In the genomic region with DNA sequence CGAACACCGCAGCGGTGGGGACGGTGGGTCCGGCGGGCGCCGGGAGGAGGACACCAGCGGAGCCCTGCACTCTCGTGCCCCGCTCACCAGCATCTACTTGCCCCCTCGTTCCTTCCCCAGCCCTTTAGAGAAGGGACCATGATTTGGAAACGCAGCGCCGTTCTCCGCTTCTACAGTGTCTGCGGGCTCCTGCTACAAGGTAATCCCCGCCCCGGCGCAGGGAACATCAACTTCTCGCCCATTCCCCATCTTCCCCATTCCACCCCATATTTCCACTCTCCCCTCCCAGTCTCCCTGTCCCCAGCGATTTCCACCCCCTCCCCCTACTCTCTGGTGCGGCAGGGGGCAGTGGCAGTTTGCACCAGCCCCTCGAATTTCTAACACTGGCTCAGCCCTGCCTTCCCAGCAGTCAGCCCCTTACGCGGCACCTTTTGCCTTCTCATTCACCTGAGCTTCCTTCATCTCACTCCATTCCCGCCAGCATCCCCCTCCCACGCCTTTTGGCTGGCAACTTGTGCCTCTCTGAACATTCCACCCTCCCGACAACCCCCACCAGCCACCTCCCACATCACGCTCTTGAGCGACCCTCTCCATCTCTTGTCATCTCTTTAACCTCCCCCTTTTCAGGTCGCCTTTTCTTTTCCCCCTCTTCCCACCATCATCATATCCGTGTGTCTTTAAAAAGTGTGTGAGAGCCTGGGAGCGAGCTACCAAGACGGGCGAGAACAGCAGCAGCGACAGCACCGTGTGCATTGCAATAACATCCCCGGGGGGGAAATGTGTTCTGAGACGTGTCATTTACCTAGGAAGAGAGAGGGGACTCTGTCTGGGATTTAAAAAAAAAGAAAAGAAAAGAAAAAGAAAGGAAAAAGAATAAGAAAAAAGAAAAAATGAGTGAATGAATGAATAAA, we compare ENCODE assay signal across 9 cellular contexts. TPM values are rescaled to one million over a fixed set of nuclear protein-coding genes. Genes with fewer than 3 reads are reported as not detected.
A peak's percentile ranks its signal among the peaks of the same experiment; 100 is the strongest.
DNase-seq lines count a peak whose midpoint lies in the region; ATAC-seq and TF ChIP-seq lines count a peak whose summit lies in the region.
"Had no signal": no experiment of that assay in that cellular context is flagged by ENCODE, and none has a peak within 500 bp of the region (broad histone marks: within the 10 kb centered on the region; RNA-seq: fewer than 3 reads in every experiment).

No MANE protein-coding gene starts in this region.

- H3K36me3 ChIP-seq in BE2C (no peaks in the 10 kb centered on the region), MM.1S (replicated peaks; ENCODE audit: insufficient read depth, low read length) (no peaks in the 10 kb centered on the region), colonic mucosa (no peaks in the 10 kb centered on the region)

- no peaks in the 10 kb centered on the region for H4K20me1 ChIP-seq in MM.1S (ENCODE audit: insufficient read depth, low read length)

- H3K4me1 ChIP-seq in BE2C (no peaks in the 10 kb centered on the region; the same call in 1 of the 2 replicates), MM.1S (ENCODE audit: low read length) (peaks cover 4% of the 10 kb centered on the region; the same call in 1 of the 2 replicates), colonic mucosa (no peaks in the 10 kb centered on the region)

- peak overlapping the region; percentile 88 for H3K4me3 ChIP-seq in BE2C (ENCODE audit: low read depth, low read length)
- peak overlapping the region; percentile 79 for H3K4me3 ChIP-seq in MM.1S (ENCODE audit: low read length)
- H3K4me3 ChIP-seq in colonic mucosa, result peak overlapping the region; percentile 51

- peak; percentile 83 for DNase-seq in BE2C
- no peak for DNase-seq in MM.1S
- DNase-seq in colonic mucosa, result no peak
- DNase-seq in naive B cell, result no peak
- DNase-seq in NCI-H187 (lab: John Stamatoyannopoulos, UW), result no peak
- DNase-seq in stimulated activated CD4-positive, alpha-beta T cell treated with anti-CD3 and anti-CD28 coated beads, Interleukin-4, amount 100 ng/mL, for 24 hours, result no peak
- no peak for DNase-seq in NCI-H82 (lab: John Stamatoyannopoulos, UW)
- no peak for DNase-seq in ureter (ENCODE audit: low spot score)

- H3K9me3 Mint-ChIP-seq in naive B cell, result peaks cover 0 to 21% (median 4%) of the 10 kb centered on the region in 7 donors

- peak overlapping the region; percentile 92 for H3K4me2 ChIP-seq in MM.1S (ENCODE audit: low read depth, low read length)

- no peaks in the 10 kb centered on the region; the same call in 1 of the 2 replicates for H3F3A ChIP-seq in MM.1S (ENCODE audit: insufficient read depth, low read length)

- ATAC-seq in naive B cell (ENCODE audit: low read depth in 2 of 2), result no peak

- H3K4me3 Mint-ChIP-seq in naive B cell, result peak overlapping the region; percentile 61 to 85 (median 80)

- peak overlapping the region; percentile 42; the same call in 1 of the 2 replicates for H3K9ac ChIP-seq in MM.1S (ENCODE audit: low read length)
- H3K9ac ChIP-seq in colonic mucosa (ENCODE audit: low read depth in 2 of 2, low read length in 2 of 2), result no peak overlapping the region

- TF ChIP-seq CTCF in BE2C (IDR thresholded peaks at IDR 0.05; ENCODE audit: low read depth, low read length) (peak; percentile 34; the same call in 1 of the 2 replicates), MM.1S (IDR thresholded peaks at IDR 0.05; ENCODE audit: low read length) (no peak), colonic mucosa (IDR thresholded peaks at IDR 0.05) (no peak)

- no peaks in the 10 kb centered on the region for H3K79me2 ChIP-seq in MM.1S (ENCODE audit: low read length)

- peaks cover 19 to 24% (median 24%) of the 10 kb centered on the region in 3 donors for H3K4me1 Mint-ChIP-seq in naive B cell

- H3K9me3 ChIP-seq in BE2C (no peaks in the 10 kb centered on the region), MM.1S (replicated peaks; ENCODE audit: insufficient read depth, low read length) (no peaks in the 10 kb centered on the region), colonic mucosa (no peaks in the 10 kb centered on the region)

- H3K9me2 ChIP-seq in MM.1S (replicated peaks; ENCODE audit: insufficient read depth, low read length), result no peaks in the 10 kb centered on the region

- H3K27me3 ChIP-seq in BE2C (no peaks in the 10 kb centered on the region), MM.1S (replicated peaks; ENCODE audit: insufficient read depth, low read length) (no peaks in the 10 kb centered on the region), colonic mucosa (peaks cover 32% of the 10 kb centered on the region)

- H3K36me3 Mint-ChIP-seq in naive B cell, result peaks cover 0 to 17% of the 10 kb centered on the region in 2 donors

- intact Hi-C loops in colonic mucosa (cut with DNase I), result no loop called here

- peak overlapping the region in 3 of 6 donors; percentile 33 to 70 (median 67) for H3K27ac Mint-ChIP-seq in naive B cell

- H2AFZ ChIP-seq in MM.1S (ENCODE audit: low read length), result peak overlapping the region; percentile 97

- H3K27ac ChIP-seq in MM.1S (ENCODE audit: low read length), result no peak overlapping the region
- no peak overlapping the region for H3K27ac ChIP-seq in colonic mucosa

- H3K27me3 Mint-ChIP-seq in naive B cell, result peaks cover 32 to 63% (median 54%) of the 10 kb centered on the region in 3 donors

RNA-seq across cellular contexts. Expression of gene CADM2, which starts 0.9 kb away (rescaled TPM):
- polyA plus RNA-seq in BE2C (2012; ENCODE audit: insufficient read depth, insufficient read length, low read depth), result 20.3 TPM
- total RNA-seq in colonic mucosa (1 to 10 TPM; 1.2 to 2.8 TPM), ureter (6.9 TPM)
- polyA plus RNA-seq in naive B cell (ENCODE audit: low read depth in 6 of 6), result under 1 TPM in 2 of 6 donors, not detected in 4; 0.26 to 0.59 TPM
- total RNA-seq: dermis microvascular lymphatic vessel endothelial cell had no signal
